Comparison of ENCODE assay signal across 7 cellular contexts in genomic region chr7:132685301-132685700, GRCh38.
"Had no signal": no experiment of that assay in that cellular context is flagged by ENCODE, and none has a peak within 500 bp of the region (broad histone marks: within the 10 kb centered on the region; RNA-seq: fewer than 3 reads in every experiment).

No MANE protein-coding gene starts in this region.

- ATAC-seq: GM23338, HCT116, HepG2 had no signal

- H3K4me3 ChIP-seq: GM23338, HAP-1 had no signal

- H3K9me3 ChIP-seq: HAP-1 had no signal

- DNase-seq: HFFc6, KBM-7 had no signal

- H3K4me1 ChIP-seq: HAP-1 had no signal

- H3K27ac ChIP-seq: HL-60 had no signal

- H3K4me2 ChIP-seq: GM23338 had no signal

- H3K36me3 ChIP-seq: HAP-1 had no signal
